8 cellular contexts compared by ENCODE assay signal in the genomic region with DNA sequence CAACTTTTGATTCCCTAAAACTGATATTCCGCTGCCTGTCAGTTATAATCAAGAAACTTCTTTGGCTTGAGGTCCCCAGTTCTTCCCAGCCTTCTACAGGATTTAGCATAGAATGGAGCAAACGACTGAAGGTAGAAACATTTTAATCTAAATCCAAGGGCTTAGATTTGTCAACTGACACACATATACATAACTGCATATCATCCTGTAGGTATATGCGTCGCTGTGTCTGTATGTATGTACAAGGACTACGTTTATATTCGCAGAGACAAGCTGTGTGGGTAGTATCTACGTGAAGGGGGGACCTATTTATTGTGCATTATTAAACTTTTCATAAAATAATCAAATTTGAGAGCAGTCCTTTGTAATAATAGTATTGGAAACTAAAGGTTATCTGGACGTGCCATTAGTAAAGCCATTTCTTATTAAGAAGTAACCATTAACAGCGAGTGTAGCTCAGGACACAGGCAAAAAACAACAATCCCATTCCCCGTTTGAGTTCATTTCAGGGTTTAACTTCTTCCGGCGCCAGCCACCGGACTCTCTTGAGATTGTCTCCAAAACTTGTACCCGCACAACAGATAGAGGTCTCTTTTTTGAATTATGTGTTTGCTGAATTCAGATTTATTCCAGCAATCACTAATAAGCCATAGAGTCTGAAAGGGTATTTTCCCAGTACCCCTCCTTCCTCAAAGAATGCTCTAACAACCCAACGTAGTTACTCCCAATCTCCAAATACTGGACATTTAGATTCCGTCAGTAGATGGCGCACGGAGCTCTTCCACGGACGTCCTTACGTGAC. TPM values are rescaled to one million over a fixed set of nuclear protein-coding genes. Genes with fewer than 3 reads are reported as not detected.
DNase-seq lines count a peak whose midpoint lies in the region; ATAC-seq and TF ChIP-seq lines count a peak whose summit lies in the region.

No MANE protein-coding gene starts in this region.

- H3K27me3 Mint-ChIP-seq in neural crest cell (ENCODE audit: low read depth): peaks cover 36% of the 10 kb centered on the region

- peaks cover 34% of the 10 kb centered on the region for H3K4me1 Mint-ChIP-seq in neural crest cell

- no peak overlapping the region for H3K27ac Mint-ChIP-seq in neural crest cell (ENCODE audit: unreplicated experiment)

- H3K9me3 ChIP-seq in vagina: no peaks in the 10 kb centered on the region

- H3K4me3 Mint-ChIP-seq in neural crest cell: peak overlapping the region; percentile 96

- DNase-seq in GM10266 (ENCODE audit: extremely low spot score) (peak; percentile 50), NCI-H526 treated with DMSO at 0.1 percent for 48 hours (lab: John Stamatoyannopoulos, UW) (peak; percentile 84), activated T-helper 1 cell treated with Interleukin-2 at 50 U/mL for 16 hours (ENCODE audit: low read depth) (peak; percentile 10), foreskin fibroblast (peak; percentile 69 to 88), neural crest cell (ENCODE audit: low read depth, low spot score) (peak; percentile 60), vagina (ENCODE audit: extremely low spot score in 2 of 2) (no peak)

- H3K27me3 ChIP-seq in vagina: no peaks in the 10 kb centered on the region

- intact Hi-C loops in vagina (cut with DNase I): loop anchor here (10.0 kb wide), 2 partner anchors 60 to 320 kb away; partner anchors contain the start of gene FOCAD

- peaks cover 10% of the 10 kb centered on the region for H3K4me1 ChIP-seq in vagina

- peak; percentile 94 for TF ChIP-seq CTCF in 22Rv1 (IDR thresholded peaks at IDR 0.05)
- peak; percentile 76 for TF ChIP-seq CTCF in GM10266 (IDR thresholded peaks at IDR 0.05; ENCODE audit: control insufficient read depth, insufficient read depth, low read depth, missing control alignments)
- TF ChIP-seq CTCF in foreskin fibroblast (IDR thresholded peaks at IDR 0.05; ENCODE audit: low read depth, low read length): peak; percentile 75
- peak; percentile 89 for TF ChIP-seq CTCF in neural crest cell (conservative IDR thresholded peaks at IDR 0.05)
- peak; percentile 50 to 68 (median 66) for TF ChIP-seq CTCF in vagina (IDR thresholded peaks at IDR 0.05)

- H3K36me3 ChIP-seq in vagina: no peaks in the 10 kb centered on the region

- ATAC-seq in HG03159 (IDR thresholded peaks at IDR 0.05; ENCODE audit: unreplicated experiment): peak; percentile 19

- H3K9me3 Mint-ChIP-seq in neural crest cell: no peaks in the 10 kb centered on the region

- TF ChIP-seq POLR2A in vagina (IDR thresholded peaks at IDR 0.05): no peak

- H3K4me3 ChIP-seq in foreskin fibroblast (ENCODE audit: low read depth in 1 of 2, low read length in 2 of 2) (peak overlapping the region; percentile 67 to 87), vagina (peak overlapping the region; percentile 75 to 95)

- no peaks in the 10 kb centered on the region for H3K36me3 Mint-ChIP-seq in neural crest cell (ENCODE audit: low read depth)

- H3K27ac ChIP-seq in 22Rv1: peak overlapping the region; percentile 83
- peak overlapping the region; percentile 95 for H3K27ac ChIP-seq in vagina

RNA-seq across cellular contexts. Expression of gene MLLT3, which starts 2.1 kb away (rescaled TPM):
- total RNA-seq in neural crest cell: 53.7 and 57.3 TPM in 2 replicates
- 8.8 TPM for total RNA-seq in vagina

RNA-seq across cellular contexts. Expression of gene FOCAD, which starts 59.7 kb away (rescaled TPM):
- total RNA-seq in neural crest cell (60.1 and 60.4 TPM in 2 replicates), vagina (39.8 TPM)

Comparison
In these comparisons a context has a peak if more than half of its experiments do, and no peak if none do; other contexts are left out.
1. DNase-seq: peak in GM10266 (single experiment), NCI-H526 treated with DMSO at 0.1 percent for 48 hours (single experiment), activated T-helper 1 cell treated with Interleukin-2 at 50 U/mL for 16 hours (single experiment), foreskin fibroblast (2 of 2) and neural crest cell (single experiment); none in vagina (0 of 2).
2. Peak in every context shown above with its lines, with median percentiles within 50 percentile points of each other: CTCF ChIP-seq.